ENCODE assay signal across 1 cellular context in genomic region chr14:77313374-77313773, GRCh38.
TF ChIP-seq lines count a peak whose summit lies in the region.

No MANE protein-coding gene starts in this region.

TF ChIP-seq in GM23338, 12 proteins besides CTCF, POLR2A, EP300 and RAD21 (continued from another document):
- TF ChIP-seq ZNF462 (CRISPR knock-in tag; IDR thresholded peaks at IDR 0.05) (no peak), EZH2 (IDR thresholded peaks at IDR 0.05; ENCODE audit: low read depth, unreplicated experiment) (no peak), ZNF114 (CRISPR knock-in tag; IDR thresholded peaks at IDR 0.05) (no peak), POLR2AphosphoS5 (IDR thresholded peaks at IDR 0.05; ENCODE audit: low read depth) (no peak), NANOG (IDR thresholded peaks at IDR 0.05; ENCODE audit: borderline replicate concordance) (no peak), ETS1 (IDR thresholded peaks at IDR 0.05) (no peak)
